1 cellular context compared by ENCODE assay signal in genomic region chr9:5437254-5438216, GRCh38.
TF ChIP-seq lines count a peak whose summit lies in the region.

TSS of gene PLGRKT (minus strand) at chr9:5437925. CDS start at chr9:5431977, 5,948 bp downstream.

TF ChIP-seq in HepG2, 621 proteins besides CTCF, POLR2A, EP300 and RAD21 (continued from another document and continues in another):
- TF ChIP-seq SNAI1 (CRISPR knock-in tag; IDR thresholded peaks at IDR 0.05; ENCODE audit: borderline replicate concordance) (0 out of 2 replicates have a peak, but pooled peaks have one; percentile 34), GZF1 (CRISPR knock-in tag; IDR thresholded peaks at IDR 0.05) (peak; percentile 54; the same call in 1 of the 2 replicates), ZNF142 (CRISPR knock-in tag; IDR thresholded peaks at IDR 0.05) (no peak; the same call in 1 of the 2 replicates), ZNF460 (CRISPR knock-in tag; IDR thresholded peaks at IDR 0.05; ENCODE audit: borderline replicate concordance) (peak; percentile 17; the same call in 1 of the 2 replicates), ATF5 (CRISPR knock-in tag; IDR thresholded peaks at IDR 0.05; ENCODE audit: low read depth) (no peak), PRDM10 (CRISPR knock-in tag; IDR thresholded peaks at IDR 0.05; ENCODE audit: low read depth) (no peak), TEAD2 (CRISPR knock-in tag; IDR thresholded peaks at IDR 0.05) (no peak), PHF21A (CRISPR knock-in tag; IDR thresholded peaks at IDR 0.05) (peak; percentile 91), CAMTA2 (CRISPR knock-in tag; IDR thresholded peaks at IDR 0.05; ENCODE audit: borderline replicate concordance) (no peak), E2F2 (CRISPR knock-in tag; IDR thresholded peaks at IDR 0.05; ENCODE audit: borderline replicate concordance) (peak; percentile 28; the same call in 1 of the 2 replicates), ZNF263 (CRISPR knock-in tag; IDR thresholded peaks at IDR 0.05) (peak; percentile 43; the same call in 1 of the 2 replicates), ZFX (CRISPR knock-in tag; IDR thresholded peaks at IDR 0.05; ENCODE audit: low read depth) (peak; percentile 96), PRPF4 (IDR thresholded peaks at IDR 0.05; ENCODE audit: low read depth, low read length, poor library complexity, severe bottlenecking) (no peak), ZNF687 (CRISPR knock-in tag; IDR thresholded peaks at IDR 0.05) (peak; percentile 88), LBX2 (CRISPR knock-in tag; IDR thresholded peaks at IDR 0.05; ENCODE audit: borderline replicate concordance) (no peak), TCF7 (IDR thresholded peaks at IDR 0.05; ENCODE audit: low read depth) (peak; percentile 78), CHD2 (IDR thresholded peaks at IDR 0.05; ENCODE audit: low read depth, low read length) (no peak), MYNN (CRISPR knock-in tag; IDR thresholded peaks at IDR 0.05; ENCODE audit: low read depth) (no peak), GATA4 (IDR thresholded peaks at IDR 0.05; ENCODE audit: borderline replicate concordance, low read depth) (no peak), ZFP90 (CRISPR knock-in tag; IDR thresholded peaks at IDR 0.05; ENCODE audit: borderline replicate concordance) (peak; percentile 91; the same call in 1 of the 2 replicates), CREM (IDR thresholded peaks at IDR 0.05) (peak; percentile 70), CREM (CRISPR knock-in tag; IDR thresholded peaks at IDR 0.05) (no peak), MIER3 (CRISPR knock-in tag; IDR thresholded peaks at IDR 0.05; ENCODE audit: borderline replicate concordance) (no peak; the same call in 1 of the 2 replicates), KLF16 (CRISPR knock-in tag; IDR thresholded peaks at IDR 0.05) (peak in 1 of 2 experiments; percentile 57; a peak in 1 of 4 replicates), GFI1 (CRISPR knock-in tag; IDR thresholded peaks at IDR 0.05; ENCODE audit: borderline replicate concordance) (peak; percentile 78)
- TF ChIP-seq, protein P1, sequence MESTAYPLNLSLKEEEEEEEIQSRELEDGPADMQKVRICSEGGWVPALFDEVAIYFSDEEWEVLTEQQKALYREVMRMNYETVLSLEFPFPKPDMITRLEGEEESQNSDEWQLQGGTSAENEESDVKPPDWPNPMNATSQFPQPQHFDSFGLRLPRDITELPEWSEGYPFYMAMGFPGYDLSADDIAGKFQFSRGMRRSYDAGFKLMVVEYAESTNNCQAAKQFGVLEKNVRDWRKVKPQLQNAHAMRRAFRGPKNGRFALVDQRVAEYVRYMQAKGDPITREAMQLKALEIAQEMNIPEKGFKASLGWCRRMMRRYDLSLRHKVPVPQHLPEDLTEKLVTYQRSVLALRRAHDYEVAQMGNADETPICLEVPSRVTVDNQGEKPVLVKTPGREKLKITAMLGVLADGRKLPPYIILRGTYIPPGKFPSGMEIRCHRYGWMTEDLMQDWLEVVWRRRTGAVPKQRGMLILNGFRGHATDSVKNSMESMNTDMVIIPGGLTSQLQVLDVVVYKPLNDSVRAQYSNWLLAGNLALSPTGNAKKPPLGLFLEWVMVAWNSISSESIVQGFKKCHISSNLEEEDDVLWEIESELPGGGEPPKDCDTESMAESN (CRISPR knock-in tag; conservative IDR thresholded peaks at IDR 0.05) = peak; percentile 43; the same call in 1 of the 2 replicates
- TF ChIP-seq, protein P2, sequence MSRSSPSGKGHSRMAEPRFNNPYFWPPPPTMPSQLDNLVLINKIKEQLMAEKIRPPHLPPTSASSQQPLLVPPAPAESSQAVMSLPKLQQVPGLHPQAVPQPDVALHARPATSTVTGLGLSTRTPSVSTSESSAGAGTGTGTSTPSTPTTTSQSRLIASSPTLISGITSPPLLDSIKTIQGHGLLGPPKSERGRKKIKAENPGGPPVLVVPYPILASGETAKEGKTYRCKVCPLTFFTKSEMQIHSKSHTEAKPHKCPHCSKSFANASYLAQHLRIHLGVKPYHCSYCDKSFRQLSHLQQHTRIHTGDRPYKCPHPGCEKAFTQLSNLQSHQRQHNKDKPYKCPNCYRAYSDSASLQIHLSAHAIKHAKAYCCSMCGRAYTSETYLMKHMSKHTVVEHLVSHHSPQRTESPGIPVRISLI (CRISPR knock-in tag; IDR thresholded peaks at IDR 0.05; ENCODE audit: borderline replicate concordance) = peak; percentile 51; the same call in 1 of the 2 replicates
- TF ChIP-seq, protein P3, sequence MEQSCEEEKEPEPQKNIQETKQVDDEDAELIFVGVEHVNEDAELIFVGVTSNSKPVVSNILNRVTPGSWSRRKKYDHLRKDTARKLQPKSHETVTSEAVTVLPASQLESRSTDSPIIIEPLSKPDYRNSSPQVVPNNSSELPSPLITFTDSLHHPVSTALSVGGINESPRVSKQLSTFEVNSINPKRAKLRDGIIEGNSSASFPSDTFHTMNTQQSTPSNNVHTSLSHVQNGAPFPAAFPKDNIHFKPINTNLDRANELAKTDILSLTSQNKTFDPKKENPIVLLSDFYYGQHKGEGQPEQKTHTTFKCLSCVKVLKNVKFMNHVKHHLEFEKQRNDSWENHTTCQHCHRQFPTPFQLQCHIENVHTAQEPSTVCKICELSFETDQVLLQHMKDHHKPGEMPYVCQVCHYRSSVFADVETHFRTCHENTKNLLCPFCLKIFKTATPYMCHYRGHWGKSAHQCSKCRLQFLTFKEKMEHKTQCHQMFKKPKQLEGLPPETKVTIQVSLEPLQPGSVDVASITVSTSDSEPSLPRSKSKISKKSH (CRISPR knock-in tag; IDR thresholded peaks at IDR 0.05; ENCODE audit: borderline replicate concordance) = 0 out of 2 replicates have a peak, but pooled peaks have one; percentile 52
- TF ChIP-seq, protein P4, sequence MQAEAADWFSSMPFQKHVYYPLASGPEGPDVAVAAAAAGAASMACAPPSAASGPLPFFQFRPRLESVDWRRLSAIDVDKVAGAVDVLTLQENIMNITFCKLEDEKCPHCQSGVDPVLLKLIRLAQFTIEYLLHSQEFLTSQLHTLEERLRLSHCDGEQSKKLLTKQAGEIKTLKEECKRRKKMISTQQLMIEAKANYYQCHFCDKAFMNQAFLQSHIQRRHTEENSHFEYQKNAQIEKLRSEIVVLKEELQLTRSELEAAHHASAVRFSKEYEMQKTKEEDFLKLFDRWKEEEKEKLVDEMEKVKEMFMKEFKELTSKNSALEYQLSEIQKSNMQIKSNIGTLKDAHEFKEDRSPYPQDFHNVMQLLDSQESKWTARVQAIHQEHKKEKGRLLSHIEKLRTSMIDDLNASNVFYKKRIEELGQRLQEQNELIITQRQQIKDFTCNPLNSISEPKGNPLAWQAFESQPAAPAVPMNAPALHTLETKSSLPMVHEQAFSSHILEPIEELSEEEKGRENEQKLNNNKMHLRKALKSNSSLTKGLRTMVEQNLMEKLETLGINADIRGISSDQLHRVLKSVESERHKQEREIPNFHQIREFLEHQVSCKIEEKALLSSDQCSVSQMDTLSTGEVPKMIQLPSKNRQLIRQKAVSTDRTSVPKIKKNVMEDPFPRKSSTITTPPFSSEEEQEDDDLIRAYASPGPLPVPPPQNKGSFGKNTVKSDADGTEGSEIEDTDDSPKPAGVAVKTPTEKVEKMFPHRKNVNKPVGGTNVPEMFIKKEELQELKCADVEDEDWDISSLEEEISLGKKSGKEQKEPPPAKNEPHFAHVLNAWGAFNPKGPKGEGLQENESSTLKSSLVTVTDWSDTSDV (CRISPR knock-in tag; IDR thresholded peaks at IDR 0.05) = no peak
